Comparison of ENCODE assay signal across 10 cellular contexts in the genomic region with DNA sequence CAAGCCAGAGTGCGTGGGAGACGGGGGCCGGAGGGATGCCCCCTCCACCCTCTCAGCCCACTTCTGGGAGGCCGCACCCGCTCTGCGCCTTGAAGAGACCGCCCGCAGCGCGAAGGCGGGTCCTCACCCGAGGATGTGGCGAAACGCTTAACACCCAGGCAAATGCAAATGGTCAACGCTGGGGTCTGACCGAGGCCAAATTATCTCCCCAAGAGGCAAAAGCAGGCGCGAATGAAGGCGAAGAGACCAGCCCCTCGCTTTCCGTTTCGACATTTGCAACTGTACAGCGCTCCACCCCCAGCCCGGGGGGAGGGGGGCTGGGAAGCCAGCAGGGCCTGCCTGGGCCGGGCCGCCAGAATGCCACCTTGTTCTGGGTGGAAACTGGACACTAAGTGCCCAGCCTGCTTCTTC.
DNase-seq lines count a peak whose midpoint lies in the region; ATAC-seq and TF ChIP-seq lines count a peak whose summit lies in the region.
"Had no signal": no experiment of that assay in that cellular context is flagged by ENCODE, and none has a peak within 500 bp of the region (broad histone marks: within the 10 kb centered on the region; RNA-seq: fewer than 3 reads in every experiment).

No MANE protein-coding gene starts in this region.

- no peak for TF ChIP-seq CTCF in foreskin keratinocyte (conservative IDR thresholded peaks at IDR 0.05)
- no peak for TF ChIP-seq CTCF in prostate gland (IDR thresholded peaks at IDR 0.05)
- TF ChIP-seq CTCF in GM10248 (IDR thresholded peaks at IDR 0.05; ENCODE audit: control extremely low read depth, extremely low read depth, low read depth, missing control alignments), result no peak
- TF ChIP-seq CTCF in PC-3 (conservative IDR thresholded peaks at IDR 0.05; ENCODE audit: low read depth, low read length), result no peak

- POLR2A ChIA-PET in T-cell (lab: Charles Lee) (no interaction called here), GM10248 (lab: Yijun Ruan, JAX) (no interaction called here), PC-3 (lab: Charles Lee; ENCODE audit: unreplicated experiment) (no interaction called here)

- DNase-seq in GM03348 (ENCODE audit: low spot score) (peak; percentile 28), T-cell (no peak), foreskin keratinocyte (no peak), prostate gland (ENCODE audit: low spot score) (no peak), substantia nigra (lab: John Stamatoyannopoulos, UW) (no peak), GM10248 (ENCODE audit: extremely low spot score) (no peak), PC-3 (no peak), medulla oblongata (ENCODE audit: extremely low spot score) (no peak)

- no peak overlapping the region for H2AFZ ChIP-seq in PC-3 (ENCODE audit: low read length)

- H3K79me2 ChIP-seq in PC-3 (ENCODE audit: low read length), result no peaks in the 10 kb centered on the region

- H3K4me3 ChIP-seq in prostate gland (peak overlapping the region; percentile 13 to 19), PC-3 (ENCODE audit: low read length) (no peak overlapping the region)
- H3K4me3 ChIP-seq: lung had no signal

- H3K9ac ChIP-seq in PC-3 (ENCODE audit: low read length), result no peak overlapping the region

- no peaks in the 10 kb centered on the region for H3F3A ChIP-seq in PC-3 (ENCODE audit: low read length, unreplicated experiment)

- H3K9me3 Mint-ChIP-seq in T-cell, result no peaks in the 10 kb centered on the region

- WGBS in prostate gland, result 0% methylated on average over 8 of the region's 26 CpGs

- ATAC-seq in T-cell (replicated peaks in 1 of 4) (peak in 1 of 4 experiments; percentile 24), foreskin keratinocyte (peak; percentile 9), PC-3 (no peak)

- TF ChIP-seq POLR2A in prostate gland (IDR thresholded peaks at IDR 0.05), result no peak

- H3K4me1 Mint-ChIP-seq in T-cell, result peaks cover 9 to 14% (median 10%) of the 10 kb centered on the region in 3 donors

- H3K36me3 Mint-ChIP-seq in T-cell, result no peaks in the 10 kb centered on the region

- intact Hi-C loops in prostate gland (cut with DNase I), result no loop called here
- intact Hi-C loops in PC-3 (cut with micrococcal nuclease), result no loop called here

- H3K27ac ChIP-seq in foreskin keratinocyte (no peak overlapping the region), prostate gland (no peak overlapping the region), substantia nigra (ENCODE audit: low read depth, low read length, poor library complexity, severe bottlenecking) (no peak overlapping the region), PC-3 (ENCODE audit: low read length) (no peak overlapping the region)
- H3K27ac ChIP-seq: VCaP had no signal

- H4K20me1 ChIP-seq in PC-3 (ENCODE audit: low read length), result no peaks in the 10 kb centered on the region

- H3K9me2 ChIP-seq in PC-3 (replicated peaks; ENCODE audit: low read length), result no peaks in the 10 kb centered on the region

- CTCF ChIA-PET in T-cell (lab: Charles Lee) (no interaction called here), GM10248 (lab: Yijun Ruan, JAX) (no interaction called here), PC-3 (lab: Charles Lee) (no interaction called here)

- H3K36me3 ChIP-seq in prostate gland (no peaks in the 10 kb centered on the region), PC-3 (ENCODE audit: low read depth, low read length) (no peaks in the 10 kb centered on the region)

- H3K4me3 Mint-ChIP-seq in T-cell, result peak overlapping the region; percentile 60 to 79 (median 71)

- no peak overlapping the region for H3K27ac Mint-ChIP-seq in T-cell

- H3K4me2 ChIP-seq in PC-3 (ENCODE audit: low read length), result no peak overlapping the region

- H3K9me3 ChIP-seq in prostate gland (no peaks in the 10 kb centered on the region), PC-3 (ENCODE audit: low read length) (no peaks in the 10 kb centered on the region)

- H3K27me3 ChIP-seq in foreskin keratinocyte (peaks cover 43% of the 10 kb centered on the region), prostate gland (replicated peaks; ENCODE audit: insufficient read depth) (peaks cover 2% of the 10 kb centered on the region), PC-3 (ENCODE audit: low read length) (peaks cover 44% of the 10 kb centered on the region)

- H3K4me1 ChIP-seq in foreskin keratinocyte, result no peaks in the 10 kb centered on the region
- no peaks in the 10 kb centered on the region for H3K4me1 ChIP-seq in prostate gland (replicated peaks)
- no peaks in the 10 kb centered on the region for H3K4me1 ChIP-seq in PC-3 (ENCODE audit: insufficient read depth, low read length)

- no TSS peak for BruUV-seq in PC-3 (replicated peaks; lab: Mats Ljungman, UMichigan)

- peaks cover 61 to 62% of the 10 kb centered on the region in 2 donors for H3K27me3 Mint-ChIP-seq in T-cell
